In the genomic region with DNA sequence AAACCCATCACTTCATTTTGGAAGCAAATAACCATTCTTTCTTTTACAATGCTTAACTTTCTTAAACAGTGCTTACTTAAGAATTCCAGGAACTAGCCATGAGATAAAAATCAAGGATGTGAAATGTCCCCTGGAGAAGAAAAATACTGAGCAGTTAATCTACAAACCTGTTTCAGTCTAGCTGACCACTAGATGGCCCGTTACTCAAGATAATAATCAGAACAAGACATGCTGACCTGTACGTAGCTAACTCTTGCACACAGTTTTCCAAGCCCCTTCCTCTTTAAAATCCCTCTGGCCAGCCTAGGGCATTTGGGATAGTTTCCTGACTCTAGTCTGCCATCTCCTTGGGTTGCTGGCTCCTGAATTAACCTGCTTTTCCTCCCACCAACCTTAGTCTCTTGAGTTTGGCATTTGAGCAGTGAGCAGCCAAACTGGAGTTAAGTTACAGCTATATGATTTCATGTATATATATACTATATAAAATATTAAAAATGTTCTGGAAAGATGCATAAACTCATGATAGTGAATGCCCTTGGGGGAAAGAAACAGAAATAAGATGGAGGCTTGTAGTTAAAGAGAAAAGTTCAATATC, we compare ENCODE assay signal across 8 cellular contexts. TPM values are rescaled to one million over a fixed set of nuclear protein-coding genes. Genes with fewer than 3 reads are reported as not detected.
DNase-seq lines count a peak whose midpoint lies in the region; ATAC-seq and TF ChIP-seq lines count a peak whose summit lies in the region.

No MANE protein-coding gene starts in this region.

- H3K79me1 ChIP-seq in trophoblast cell (ENCODE audit: low read length): no peaks in the 10 kb centered on the region

- no peak overlapping the region for H2AK5ac ChIP-seq in trophoblast cell (ENCODE audit: low read length)

- intact Hi-C loops in posterior vena cava (cut with DNase I): no loop called here

- H2BK5ac ChIP-seq in trophoblast cell (ENCODE audit: low read depth, low read length, poor library complexity): no peak overlapping the region

- no peak overlapping the region for H3K23ac ChIP-seq in trophoblast cell (ENCODE audit: low read length)

- no peak overlapping the region for H4K8ac ChIP-seq in trophoblast cell (ENCODE audit: low read depth, low read length)

- no peak overlapping the region for H2AFZ ChIP-seq in trophoblast cell (ENCODE audit: insufficient read depth, low read length, poor library complexity)

- H3K36me3 ChIP-seq in trophoblast cell (ENCODE audit: control insufficient read depth in 1 of 2, insufficient read depth in 2 of 2, low read length in 2 of 2): no peaks in the 10 kb centered on the region
- no peaks in the 10 kb centered on the region for H3K36me3 ChIP-seq in effector memory CD4-positive, alpha-beta T cell (ENCODE audit: control insufficient read depth, insufficient read depth, low read length)

- H3K79me2 ChIP-seq in trophoblast cell (ENCODE audit: control insufficient read depth, insufficient read depth, low read length, poor library complexity): no peaks in the 10 kb centered on the region

- DNase-seq in D341Med (ENCODE audit: low spot score) (peak; percentile 38), OCI-M1 (lab: John Stamatoyannopoulos, UW) (peak; percentile 74), erythroblast (lab: John Stamatoyannopoulos, UW) (peak; percentile 16 to 19), trophoblast cell (peak; percentile 56 to 83), posterior vena cava (ENCODE audit: low spot score) (no peak)
- DNase-seq in effector memory CD4-positive, alpha-beta T cell: no peak

- no peak overlapping the region for H3K4ac ChIP-seq in trophoblast cell (ENCODE audit: low read depth, low read length)

- H3K18ac ChIP-seq in trophoblast cell (ENCODE audit: low read length): no peak overlapping the region

- H3K27ac ChIP-seq in trophoblast cell (ENCODE audit: low read depth, low read length): no peak overlapping the region
- no peak overlapping the region for H3K27ac ChIP-seq in effector memory CD4-positive, alpha-beta T cell (ENCODE audit: insufficient read depth, low read length, poor library complexity, severe bottlenecking)

- H4K91ac ChIP-seq in trophoblast cell (ENCODE audit: low read depth, low read length): no peak overlapping the region

- no peak overlapping the region for H3K9ac ChIP-seq in trophoblast cell (ENCODE audit: low read length)

- H3K27me3 ChIP-seq in trophoblast cell (ENCODE audit: insufficient read depth, low read length): no peaks in the 10 kb centered on the region
- H3K27me3 ChIP-seq in effector memory CD4-positive, alpha-beta T cell (replicated peaks; ENCODE audit: control insufficient read depth, insufficient read depth, low read length, poor library complexity, severe bottlenecking): no peaks in the 10 kb centered on the region

- H3K9me3 ChIP-seq in trophoblast cell (ENCODE audit: insufficient read depth, low read depth, low read length): no peaks in the 10 kb centered on the region
- no peaks in the 10 kb centered on the region for H3K9me3 ChIP-seq in effector memory CD4-positive, alpha-beta T cell (ENCODE audit: control insufficient read depth, low read length)

- no peak overlapping the region for H3K4me3 ChIP-seq in trophoblast cell (ENCODE audit: low read depth, low read length)
- H3K4me3 ChIP-seq in effector memory CD4-positive, alpha-beta T cell (ENCODE audit: insufficient read depth, low read depth, low read length, poor library complexity, severe bottlenecking): no peak overlapping the region

- no peak overlapping the region for H2BK12ac ChIP-seq in trophoblast cell (ENCODE audit: low read length)

- H2BK120ac ChIP-seq in trophoblast cell (ENCODE audit: insufficient read depth, low read length, poor library complexity): no peak overlapping the region

- no peak overlapping the region for H3K4me2 ChIP-seq in trophoblast cell (ENCODE audit: low read length)

- H4K12ac ChIP-seq in trophoblast cell (ENCODE audit: low read depth, low read length): no peak overlapping the region

- no peak for TF ChIP-seq POLR2A in erythroblast (IDR thresholded peaks at IDR 0.05; ENCODE audit: low read length)

- no peak overlapping the region for H3K14ac ChIP-seq in trophoblast cell (ENCODE audit: low read length)

- ATAC-seq in HG03095 (IDR thresholded peaks at IDR 0.05; ENCODE audit: unreplicated experiment) (peak; percentile 58), HG03280 (IDR thresholded peaks at IDR 0.05; ENCODE audit: unreplicated experiment) (no peak)

- no peaks in the 10 kb centered on the region for H3K4me1 ChIP-seq in trophoblast cell (ENCODE audit: control insufficient read depth in 1 of 2, insufficient read depth in 2 of 2, low read length in 2 of 2)
- no peaks in the 10 kb centered on the region for H3K4me1 ChIP-seq in effector memory CD4-positive, alpha-beta T cell (ENCODE audit: control insufficient read depth, insufficient read depth, low read length, poor library complexity, severe bottlenecking)

- no CpG with 5 or more reads among the region's 2 CpGs for WGBS in trophoblast cell (ENCODE audit: extremely low coverage, insufficient coverage, insufficient read length)

RNA-seq across cellular contexts. Expression of a gene that starts 59.3 kb away (rescaled TPM):
- 0.60 and 0.64 TPM in 2 replicates for polyA plus RNA-seq in trophoblast cell (2013)
- 10 to 100 TPM; 10.2 to 14.6 TPM for total RNA-seq in posterior vena cava

Comparison
In these comparisons a context has a peak if more than half of its experiments do, and no peak if none do; other contexts are left out.
1. DNase-seq: peak in D341Med (single experiment), OCI-M1 (single experiment), erythroblast (2 of 2) and trophoblast cell (2 of 2); none in effector memory CD4-positive, alpha-beta T cell (0 of 3) and posterior vena cava (single experiment).